16 cellular contexts compared by ENCODE assay signal in genomic region chr15:36921484-36922091, GRCh38.
DNase-seq lines count a peak whose midpoint lies in the region; ATAC-seq and TF ChIP-seq lines count a peak whose summit lies in the region.
"Had no signal": no experiment of that assay in that cellular context is flagged by ENCODE, and none has a peak within 500 bp of the region (broad histone marks: within the 10 kb centered on the region; RNA-seq: fewer than 3 reads in every experiment).

No MANE protein-coding gene starts in this region.

- peak overlapping the region; percentile 85 for H3K27ac Mint-ChIP-seq in mesothelial cell of epicardium
- H3K27ac Mint-ChIP-seq: CD8-positive, alpha-beta memory T cell had no signal

- H3K4me3 Mint-ChIP-seq in mesothelial cell of epicardium = no peak overlapping the region
- H3K4me3 Mint-ChIP-seq: CD8-positive, alpha-beta memory T cell had no signal

- no peaks in the 10 kb centered on the region for H3K27me3 Mint-ChIP-seq in mesothelial cell of epicardium (ENCODE audit: low read depth)
- H3K27me3 Mint-ChIP-seq: CD8-positive, alpha-beta memory T cell had no signal

- no peaks in the 10 kb centered on the region for H3K9me3 ChIP-seq in heart left ventricle
- H3K9me3 ChIP-seq in upper lobe of right lung = no peaks in the 10 kb centered on the region
- H3K9me3 ChIP-seq: BLaER1 had no signal

- ATAC-seq in Right ventricle myocardium inferior = peak; percentile 68
- ATAC-seq in heart left ventricle = peak; percentile 53 to 80 (median 72)
- no peak for ATAC-seq in HG03469 (IDR thresholded peaks at IDR 0.05; ENCODE audit: unreplicated experiment)
- ATAC-seq in HG02588 (IDR thresholded peaks at IDR 0.05; ENCODE audit: unreplicated experiment) = no peak
- no peak for ATAC-seq in upper lobe of right lung
- ATAC-seq: PC-3 had no signal

- H3K4me3 ChIP-seq in heart left ventricle (peak overlapping the region in 2 of 12 donors; percentile 10 to 17), upper lobe of right lung (no peak overlapping the region)
- H3K4me3 ChIP-seq: BLaER1 had no signal

- no peaks in the 10 kb centered on the region for H3K9me3 Mint-ChIP-seq in mesothelial cell of epicardium

- TF ChIP-seq POLR2A in heart left ventricle (IDR thresholded peaks at IDR 0.05) = no peak

- intact Hi-C loops in Right ventricle myocardium inferior (cut with DNase I) (no loop called here), cardiac septum (cut with DNase I) (no loop called here), heart left ventricle (cut with DNase I) (no loop called here), upper lobe of right lung (cut with DNase I) (no loop called here)

- DNase-seq in Right ventricle myocardium inferior (ENCODE audit: missing footprints) (no peak), cardiac septum (ENCODE audit: low spot score) (no peak), heart left ventricle (no peak), mesothelial cell of epicardium (ENCODE audit: low spot score in 2 of 2, unreplicated experiment in 2 of 2) (no peak), GOT3 (lab: John Stamatoyannopoulos, UW) (no peak), upper lobe of right lung (no peak)
- DNase-seq: 8988T; CD8-positive, alpha-beta memory T cell; Kasumi-1; NCI-H187 treated with DMSO at 0.1 percent for 48 hours; NCI-H524; NK-92 treated with Interleukin-12 subunit alpha and Interleukin-12 subunit beta, amount 100 ng/mL, for 24 hours; PC-3 had no signal

- WGBS in heart left ventricle, 4 donors = 21 to 37% (median 26%) methylated on average over 9 of the region's 9 CpGs

- H3K4me1 Mint-ChIP-seq in mesothelial cell of epicardium = peaks cover 60% of the 10 kb centered on the region
- H3K4me1 Mint-ChIP-seq: CD8-positive, alpha-beta memory T cell had no signal

- H3K36me3 ChIP-seq in heart left ventricle (no peaks in the 10 kb centered on the region), upper lobe of right lung (peaks cover 7% of the 10 kb centered on the region)
- H3K36me3 ChIP-seq: BLaER1 had no signal

- H3K27ac ChIP-seq in heart left ventricle (peak overlapping the region in 11 of 12 donors; percentile 1 to 67 (median 62)), upper lobe of right lung (no peak overlapping the region)
- H3K27ac ChIP-seq: BLaER1 had no signal

- no peaks in the 10 kb centered on the region for H3K27me3 ChIP-seq in heart left ventricle
- no peaks in the 10 kb centered on the region for H3K27me3 ChIP-seq in upper lobe of right lung
- H3K27me3 ChIP-seq: BLaER1 had no signal

- H3K36me3 Mint-ChIP-seq in mesothelial cell of epicardium = peaks cover 49% of the 10 kb centered on the region
- H3K36me3 Mint-ChIP-seq: CD8-positive, alpha-beta memory T cell had no signal

- peaks cover 0 to 34% (median 10%) of the 10 kb centered on the region in 12 donors for H3K4me1 ChIP-seq in heart left ventricle
- H3K4me1 ChIP-seq in upper lobe of right lung = no peaks in the 10 kb centered on the region
- H3K4me1 ChIP-seq: BLaER1 had no signal

- TF ChIP-seq CTCF in heart left ventricle (IDR thresholded peaks at IDR 0.05) (no peak), mesothelial cell of epicardium (IDR thresholded peaks at IDR 0.05; ENCODE audit: unreplicated experiment) (no peak), upper lobe of right lung (IDR thresholded peaks at IDR 0.05) (no peak)

Comparison
In these comparisons a context has a peak if more than half of its experiments do, and no peak if none do; other contexts are left out.
1. ATAC-seq: peak in Right ventricle myocardium inferior (single experiment) and heart left ventricle (4 of 4); none in HG03469 (single experiment), HG02588 (single experiment) and upper lobe of right lung (single experiment).